28 cellular contexts compared by ENCODE assay signal in the genomic region with DNA sequence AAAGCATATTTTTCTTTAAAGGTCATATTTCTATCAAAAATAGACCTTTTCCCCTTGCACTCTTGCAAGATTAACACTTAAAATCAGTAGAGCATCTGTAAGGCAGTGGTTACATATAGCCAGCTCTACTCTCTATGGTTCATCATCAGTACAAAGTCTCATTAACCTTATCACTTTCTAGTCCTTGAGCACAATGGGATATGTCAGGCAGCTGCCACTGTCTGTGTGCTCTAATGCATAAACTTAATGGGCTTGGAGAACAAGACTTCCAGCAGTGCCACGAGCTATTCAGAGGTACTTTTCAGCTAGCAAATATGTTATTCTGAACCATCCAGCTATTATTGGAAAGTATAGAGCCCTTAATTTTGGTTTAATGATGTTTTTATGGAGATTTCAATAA.
"Had no signal": no experiment of that assay in that cellular context is flagged by ENCODE, and none has a peak within 500 bp of the region (broad histone marks: within the 10 kb centered on the region; RNA-seq: fewer than 3 reads in every experiment).

No MANE protein-coding gene starts in this region.

- FAIRE-seq: endometrium, islet of Langerhans, small intestine had no signal

- DNase-seq: activated B cell treated with CpG ODN at 0.5 μM for 24 hours; activated CD4-positive, alpha-beta T cell treated with anti-CD3 and anti-CD28 coated beads for 36 hours; activated CD4-positive, alpha-beta T cell treated with anti-CD3 and anti-CD28 coated beads, Interleukin-2, amount 50 U/mL, for 4 hours; activated CD8-positive, alpha-beta memory T cell treated with anti-CD3 and anti-CD28 coated beads for 24 hours; activated CD8-positive, alpha-beta memory T cell treated with anti-CD3 and anti-CD28 coated beads, Interleukin-2, amount 50 U/mL, for 4 hours; activated naive CD4-positive, alpha-beta T cell; activated T-cell treated with anti-CD3 and anti-CD28 coated beads, Interleukin-2, amount 50 U/mL, for 24 hours; adrenal gland; brain microvascular endothelial cell; caudate nucleus; effector CD4-positive, alpha-beta T cell; heart left ventricle; mesendoderm; mucosa of descending colon; nephron progenitor cell; occipital lobe; small intestine; stimulated activated CD4-positive, alpha-beta T cell treated with anti-CD3 and anti-CD28 coated beads, Interleukin-15, amount 100 ng/mL, for 24 hours; stimulated activated CD4-positive, alpha-beta T cell treated with anti-CD3 and anti-CD28 coated beads, Interleukin-2, amount 100 ng/mL, for 48 hours; stimulated activated CD8-positive, alpha-beta memory T cell treated with anti-CD3 and anti-CD28 coated beads, Interleukin-4, amount 100 ng/mL, for 48 hours; stimulated activated naive CD4-positive, alpha-beta T cell; upper lobe of right lung had no signal

- H3K36me3 ChIP-seq: adrenal gland, ascending aorta, brain microvascular endothelial cell, heart left ventricle, thoracic aorta, upper lobe of right lung had no signal

- H3K9me3 ChIP-seq: adrenal gland, ascending aorta, mucosa of descending colon, thoracic aorta, upper lobe of right lung had no signal

- H3K4me3 ChIP-seq: adrenal gland, ascending aorta, heart left ventricle, mucosa of descending colon, thoracic aorta, upper lobe of right lung had no signal

- H3K27ac ChIP-seq: adrenal gland, ascending aorta, brain microvascular endothelial cell, heart left ventricle, thoracic aorta, upper lobe of right lung had no signal

- H3K4me1 ChIP-seq: adrenal gland, ascending aorta, heart left ventricle, upper lobe of right lung had no signal

- ATAC-seq: activated CD4-positive, alpha-beta T cell treated with anti-CD3 and anti-CD28 coated beads for 36 hours; activated T-helper 17 cell treated with anti-CD3 and anti-CD28 coated beads, Interleukin-2, amount 50 U/mL, for 72 hours; heart left ventricle; mucosa of descending colon; sciatic nerve; upper lobe of right lung had no signal

- H3K27me3 ChIP-seq: adrenal gland, ascending aorta, brain microvascular endothelial cell, heart left ventricle, upper lobe of right lung had no signal
